Comparison of ENCODE assay signal across 8 cellular contexts in the genomic region with DNA sequence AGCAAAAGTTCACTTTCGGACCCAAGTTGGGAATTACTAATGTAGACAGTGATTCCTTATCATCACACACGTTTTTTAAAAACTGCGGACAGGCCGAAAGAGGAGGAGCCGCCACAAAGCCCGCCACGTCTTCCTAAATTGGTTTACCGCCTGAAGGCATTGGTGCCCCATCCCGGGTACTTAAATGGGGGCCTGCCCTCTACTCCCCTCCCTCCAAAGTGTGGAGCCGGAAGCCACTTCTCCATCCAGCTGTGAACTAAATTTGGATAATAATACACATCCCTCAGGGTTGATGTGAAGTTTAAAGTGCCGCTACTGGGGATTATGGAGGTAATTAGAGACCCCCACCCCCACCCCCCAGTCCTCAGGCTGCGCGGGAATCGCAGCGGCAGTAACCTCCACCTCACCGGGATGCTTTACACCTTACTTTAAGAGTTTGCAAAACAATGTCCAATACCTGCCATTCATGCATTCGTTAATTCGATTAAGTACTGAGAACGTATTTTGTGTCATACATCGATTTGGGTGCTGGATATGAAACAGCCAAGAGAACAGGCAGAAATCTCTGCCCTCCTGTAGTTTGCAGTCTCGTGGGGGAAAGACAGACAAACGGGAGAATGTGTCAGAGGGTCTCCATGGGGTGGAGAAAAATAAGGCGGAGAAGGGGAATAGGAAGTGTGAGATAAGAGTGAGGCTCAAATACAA. TPM values are rescaled to one million over a fixed set of nuclear protein-coding genes. Genes with fewer than 3 reads are reported as not detected.
DNase-seq lines count a peak whose midpoint lies in the region; ATAC-seq and TF ChIP-seq lines count a peak whose summit lies in the region.

No MANE protein-coding gene starts in this region.

- H3K4me3 ChIP-seq in GM12865 (ENCODE audit: low read depth, low read length) (peak overlapping the region; percentile 79), Panc1 (ENCODE audit: low read depth in 2 of 2, low read length in 2 of 2) (peak overlapping the region; percentile 78 to 95), esophagus muscularis mucosa (peak overlapping the region; percentile 85 to 95 (median 94)), psoas muscle (peak overlapping the region; percentile 86)

- ATAC-seq in Panc1 (no peak), psoas muscle (no peak), omental fat pad (ENCODE audit: low FRiP score) (no peak)

- peak overlapping the region; percentile 87 for H3K27ac ChIP-seq in Panc1 (ENCODE audit: low read length)
- peak overlapping the region; percentile 90 to 93 (median 92) for H3K27ac ChIP-seq in esophagus muscularis mucosa (replicated peaks in 1 of 4)
- H3K27ac ChIP-seq in psoas muscle = peak overlapping the region; percentile 95

- 29% methylated on average over 18 of the region's 23 CpGs for WGBS in esophagus muscularis mucosa
- WGBS in psoas muscle, 3 donors = 42 to 44% (median 44%) methylated on average over 23 of the region's 23 CpGs

- in situ Hi-C loops in Panc1 (cut with HindIII; ENCODE audit: low pct_unique_long_range_greater_than_20kb, low sequenced_read_pairs) = no loop called here

- TF ChIP-seq CTCF in GM12865 (IDR thresholded peaks at IDR 0.05; ENCODE audit: insufficient read depth, low read depth, low read length, missing control alignments) (no peak), Panc1 (IDR thresholded peaks at IDR 0.05) (no peak), esophagus muscularis mucosa (IDR thresholded peaks at IDR 0.05) (no peak), psoas muscle (IDR thresholded peaks at IDR 0.05) (no peak), omental fat pad (IDR thresholded peaks at IDR 0.05) (no peak)

- intact Hi-C loops in Panc1 (cut with micrococcal nuclease; ENCODE audit: unreplicated experiment) = no loop called here
- intact Hi-C loops in esophagus muscularis mucosa (cut with DNase I) = loop anchor here (2.0 kb wide), 1 partner anchor 25 kb away; no protein-coding TSS in a partner anchor
- intact Hi-C loops in psoas muscle (cut with DNase I) = loop anchor here in 1 of 2 donors (2.0 kb wide), 1 partner anchor 25 kb away; no protein-coding TSS in a partner anchor

- no peaks in the 10 kb centered on the region; the same call in 1 of the 2 replicates for H3K27me3 ChIP-seq in Panc1 (ENCODE audit: control insufficient read depth, insufficient read depth, low read length)
- no peaks in the 10 kb centered on the region for H3K27me3 ChIP-seq in esophagus muscularis mucosa
- H3K27me3 ChIP-seq in psoas muscle (ENCODE audit: insufficient read depth in 3 of 3, low read length in 2 of 3) = no peaks in the 10 kb centered on the region

- TF ChIP-seq POLR2A in esophagus muscularis mucosa (IDR thresholded peaks at IDR 0.05; ENCODE audit: low read depth) = no peak

- BruUV-seq in Panc1 (replicated peaks; lab: Mats Ljungman, UMichigan) = no TSS peak

- peaks cover 5% of the 10 kb centered on the region; the same call in 1 of the 2 replicates for H3K36me3 ChIP-seq in Panc1 (ENCODE audit: control insufficient read depth, insufficient read depth, low read length)
- H3K36me3 ChIP-seq in esophagus muscularis mucosa = no peaks in the 10 kb centered on the region
- no peaks in the 10 kb centered on the region for H3K36me3 ChIP-seq in psoas muscle (ENCODE audit: insufficient read depth in 1 of 2, low read depth in 1 of 2)

- CTCF ChIA-PET in Panc1 (lab: Charles Lee) = no interaction called here

- DNase-seq in GM12865 (ENCODE audit: low read depth) (no peak), Panc1 (ENCODE audit: low read depth, low spot score) (no peak), esophagus muscularis mucosa (ENCODE audit: extremely low spot score) (no peak), psoas muscle (peak in 1 of 2 donors; percentile 34), omental fat pad (ENCODE audit: low spot score) (no peak), 8988T (no peak), NCI-H2107 treated with DMSO at 0.1 percent for 48 hours (lab: John Stamatoyannopoulos, UW; ENCODE audit: unreplicated experiment) (no peak), GM03348 (ENCODE audit: low spot score) (no peak)

- H3K9me3 ChIP-seq in Panc1 (ENCODE audit: control insufficient read depth, insufficient read depth, low read depth, low read length) (no peaks in the 10 kb centered on the region), esophagus muscularis mucosa (no peaks in the 10 kb centered on the region), psoas muscle (no peaks in the 10 kb centered on the region)

- no peak for TF ChIP-seq EP300 in esophagus muscularis mucosa (IDR thresholded peaks at IDR 0.05)

- peaks cover 22% of the 10 kb centered on the region for H3K4me1 ChIP-seq in Panc1 (ENCODE audit: control insufficient read depth, insufficient read depth, low read length)
- H3K4me1 ChIP-seq in esophagus muscularis mucosa = peaks cover 31 to 47% (median 43%) of the 10 kb centered on the region in 4 donors
- peaks cover 29% of the 10 kb centered on the region for H3K4me1 ChIP-seq in psoas muscle

- POLR2A ChIA-PET in Panc1 (lab: Charles Lee) = no interaction called here

RNA-seq across cellular contexts. Expression of a gene that starts 1.0 kb away (rescaled TPM):
- total RNA-seq in Panc1 (2021; ENCODE audit: unreplicated experiment) (162 TPM), esophagus muscularis mucosa (100 to 1,000 TPM; 144 to 152 (median 149) TPM), psoas muscle (100 to 1,000 TPM in 1 of 4 donors, 10 to 100 TPM in 3; 57.8 to 108 (median 81.5) TPM), omental fat pad (100 to 1,000 TPM; 182 to 443 (median 319) TPM)
- polyA plus RNA-seq in Panc1 (2012; ENCODE audit: insufficient read length) = 185 TPM
- polyA plus RNA-seq in psoas muscle = 100 to 1,000 TPM in 2 of 3 donors, 10 to 100 TPM in 1; 73.1 to 127 (median 125) TPM

RNA-seq across cellular contexts. Expression of a gene that starts 47.2 kb away (rescaled TPM):
- total RNA-seq in Panc1 (2021; ENCODE audit: unreplicated experiment) = not detected
- polyA plus RNA-seq in Panc1 (2012; ENCODE audit: insufficient read length) = not detected
- under 1 TPM in 1 of 4 donors, not detected in 3; 0.26 TPM for total RNA-seq in esophagus muscularis mucosa
- not detected for total RNA-seq in psoas muscle
- under 1 TPM in 1 of 3 donors, not detected in 2; 0.01 TPM for polyA plus RNA-seq in psoas muscle
- total RNA-seq in omental fat pad = under 1 TPM in 1 of 4 donors, not detected in 3; 0.19 TPM

RNA-seq across cellular contexts. Expression of a gene that starts 52.2 kb away (rescaled TPM):
- total RNA-seq in Panc1 (2021; ENCODE audit: unreplicated experiment) (not detected), esophagus muscularis mucosa (not detected), psoas muscle (not detected), omental fat pad (not detected)
- not detected for polyA plus RNA-seq in Panc1 (2012; ENCODE audit: insufficient read length)
- under 1 TPM in 1 of 3 donors, not detected in 2; under 0.01 TPM for polyA plus RNA-seq in psoas muscle
